ENCODE assay signal across 8 cellular contexts in the genomic region with DNA sequence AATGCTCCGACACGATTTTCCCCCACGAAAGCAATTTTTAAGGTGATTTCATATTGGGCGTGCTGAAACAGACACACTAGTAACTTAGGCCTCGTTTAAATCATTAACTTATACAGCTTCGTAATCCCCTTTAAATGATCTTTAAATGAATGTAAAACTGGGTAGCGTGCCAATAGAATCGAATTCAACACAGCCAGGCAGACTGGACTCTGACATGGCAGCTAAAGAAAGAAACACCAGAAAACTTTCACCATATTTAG. TPM values are rescaled to one million over a fixed set of nuclear protein-coding genes. Genes with fewer than 3 reads are reported as not detected.
A peak's percentile ranks its signal among the peaks of the same experiment; 100 is the strongest.
DNase-seq lines count a peak whose midpoint lies in the region; ATAC-seq and TF ChIP-seq lines count a peak whose summit lies in the region.

No MANE protein-coding gene starts in this region.

- peaks cover 23 to 28% of the 10 kb centered on the region in 2 donors for H3K4me1 ChIP-seq in adrenal gland (replicated peaks in 1 of 2)
- H3K4me1 ChIP-seq in left lung = peaks cover 28 to 60% of the 10 kb centered on the region in 2 donors

- TF ChIP-seq POLR2A in adrenal gland (IDR thresholded peaks at IDR 0.05) = no peak

- peaks cover 40% of the 10 kb centered on the region for H3K27me3 Mint-ChIP-seq in T-helper 1 cell treated with Interleukin-12 subunit alpha and Interleukin-12 subunit beta and Interleukin-4 antibody, amounts not matched to agents 30 μg/mL and 1 μg/mL, for 36 hours (ENCODE audit: low read depth)

- DNase-seq in T-helper 1 cell (no peak), adrenal gland (no peak), left lung (no peak), head of caudate nucleus (no peak), NCI-H2227 treated with DMSO at 0.1 percent for 48 hours (lab: John Stamatoyannopoulos, UW) (no peak)

- H3K4me3 ChIP-seq in adrenal gland = peak overlapping the region in 2 of 4 donors; percentile 21 to 70
- H3K4me3 ChIP-seq in left lung = peak overlapping the region; percentile 46 to 58

- peaks cover 33% of the 10 kb centered on the region for H3K4me1 Mint-ChIP-seq in T-helper 1 cell treated with Interleukin-12 subunit alpha and Interleukin-12 subunit beta and Interleukin-4 antibody, amounts not matched to agents 30 μg/mL and 1 μg/mL, for 36 hours (ENCODE audit: low read depth)

- TF ChIP-seq CTCF in adrenal gland (IDR thresholded peaks at IDR 0.05) = no peak
- no peak for TF ChIP-seq CTCF in left lung (IDR thresholded peaks at IDR 0.05)

- peak overlapping the region; percentile 74 to 97 (median 97) for H3K27ac ChIP-seq in adrenal gland
- peak overlapping the region; percentile 95 for H3K27ac ChIP-seq in left lung
- H3K27ac ChIP-seq in temporal lobe (ENCODE audit: low read depth, low read length) = peak overlapping the region; percentile 86

- H3K27me3 ChIP-seq in adrenal gland (no peaks in the 10 kb centered on the region), left lung (peaks cover 0 to 43% of the 10 kb centered on the region in 2 donors)

- H3K36me3 ChIP-seq in adrenal gland (replicated peaks in 1 of 2) = no peaks in the 10 kb centered on the region
- no peaks in the 10 kb centered on the region for H3K36me3 ChIP-seq in left lung

- H3K36me3 Mint-ChIP-seq in T-helper 1 cell treated with Interleukin-12 subunit alpha and Interleukin-12 subunit beta and Interleukin-4 antibody, amounts not matched to agents 30 μg/mL and 1 μg/mL, for 36 hours (ENCODE audit: low read depth) = peaks cover 25% of the 10 kb centered on the region

- H3K9me3 ChIP-seq in adrenal gland (replicated peaks in 1 of 3) (no peaks in the 10 kb centered on the region), left lung (peaks cover 0 to 4% of the 10 kb centered on the region in 2 donors)

- ATAC-seq in left lung (no peak), HG02798 (IDR thresholded peaks at IDR 0.05; ENCODE audit: poor library complexity, unreplicated experiment) (no peak)

- peak overlapping the region; percentile 76 for H3K4me3 Mint-ChIP-seq in T-helper 1 cell treated with Interleukin-12 subunit alpha and Interleukin-12 subunit beta and Interleukin-4 antibody, amounts not matched to agents 30 μg/mL and 1 μg/mL, for 36 hours

- intact Hi-C loops in adrenal gland (cut with DNase I) (loop anchor here in 1 of 2 donors (10.0 kb wide), 1 partner anchor 155 kb away; no protein-coding TSS in a partner anchor), left lung (cut with DNase I) (no loop called here), head of caudate nucleus (cut with DNase I) (loop anchor here (10.0 kb wide), 1 partner anchor 145 kb away; no protein-coding TSS in a partner anchor)

- WGBS in adrenal gland, 4 donors = 10 to 19% (median 15%) methylated on average over 8 of the region's 8 CpGs

- peaks cover 3% of the 10 kb centered on the region for H3K9me3 Mint-ChIP-seq in T-helper 1 cell treated with Interleukin-12 subunit alpha and Interleukin-12 subunit beta and Interleukin-4 antibody, amounts not matched to agents 30 μg/mL and 1 μg/mL, for 36 hours

- peak overlapping the region; percentile 71 for H3K27ac Mint-ChIP-seq in T-helper 1 cell treated with Interleukin-12 subunit alpha and Interleukin-12 subunit beta and Interleukin-4 antibody, amounts not matched to agents 30 μg/mL and 1 μg/mL, for 36 hours

RNA-seq across cellular contexts. Expression of gene ID2, which starts 2.4 kb away (rescaled TPM):
- 100 to 1,000 TPM in 7 of 8 donors, 10 to 100 TPM in 1; 80.7 to 468 (median 244) TPM for total RNA-seq in adrenal gland
- 100 to 1,000 TPM in 1 of 3 donors, 10 to 100 TPM in 2; 93.0 to 127 (median 96.0) TPM for polyA plus RNA-seq in adrenal gland
- 10 to 100 TPM; 67.5 to 87.0 TPM for total RNA-seq in left lung
- total RNA-seq in temporal lobe = 91.7 TPM
